ENCODE assay signal across 20 cellular contexts in the genomic region with DNA sequence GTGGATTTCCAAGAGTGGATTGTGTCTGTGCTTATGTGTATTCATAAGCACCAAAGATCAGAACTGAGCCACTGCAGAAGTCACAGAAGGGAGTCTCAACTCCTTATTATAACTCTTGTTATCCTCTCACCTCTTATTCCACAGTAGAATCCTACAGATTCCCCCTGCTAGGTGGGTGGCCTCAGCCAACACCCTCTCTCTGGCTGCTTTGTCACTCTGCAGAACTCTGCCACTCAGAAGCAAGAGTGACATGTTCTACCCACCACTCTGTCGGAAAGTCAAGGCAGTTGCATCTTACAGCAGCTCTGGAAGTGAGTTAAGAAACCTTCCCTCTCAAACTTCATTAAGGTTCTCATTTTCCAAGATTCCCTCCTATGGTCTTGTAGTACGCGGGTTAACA. TPM values are rescaled to one million over a fixed set of nuclear protein-coding genes. Genes with fewer than 3 reads are reported as not detected.
A peak's percentile ranks its signal among the peaks of the same experiment; 100 is the strongest.
DNase-seq lines count a peak whose midpoint lies in the region; ATAC-seq and TF ChIP-seq lines count a peak whose summit lies in the region.
"Had no signal": no experiment of that assay in that cellular context is flagged by ENCODE, and none has a peak within 500 bp of the region (broad histone marks: within the 10 kb centered on the region; RNA-seq: fewer than 3 reads in every experiment).

No MANE protein-coding gene starts in this region.

- peaks cover 3% of the 10 kb centered on the region for H3K27me3 Mint-ChIP-seq in activated T-helper 17 cell treated with anti-CD3 and anti-CD28 coated beads, Interleukin-2, amount 50 U/mL, for 72 hours
- H3K27me3 Mint-ChIP-seq: CD4-positive, CD25-positive, alpha-beta regulatory T cell had no signal

- DNase-seq in esophagus squamous epithelium (lab: John Stamatoyannopoulos, UW) (no peak), putamen (ENCODE audit: low spot score) (peak; percentile 63), tibial artery (no peak)
- DNase-seq in activated CD4-positive, alpha-beta T cell treated with anti-CD3 and anti-CD28 coated beads, Interleukin-2, amount 50 U/mL, for 48 hours, result no peak
- DNase-seq: ACHN; BE2C; C1 segment of cervical spinal cord; CD4-positive, CD25-positive, alpha-beta regulatory T cell; CD8-positive, alpha-beta memory T cell; COR-L47; DMS 273 treated with DMSO at 0.1 percent for 48 hours; DMS53; DND-41; EL; IMR-90 had no signal

- H3K36me3 Mint-ChIP-seq in activated T-helper 17 cell treated with anti-CD3 and anti-CD28 coated beads, Interleukin-2, amount 50 U/mL, for 72 hours (ENCODE audit: low read depth), result no peaks in the 10 kb centered on the region
- H3K36me3 Mint-ChIP-seq: CD4-positive, CD25-positive, alpha-beta regulatory T cell; CD8-positive, alpha-beta memory T cell had no signal

- no peaks in the 10 kb centered on the region for H3K4me1 Mint-ChIP-seq in activated T-helper 17 cell treated with anti-CD3 and anti-CD28 coated beads, Interleukin-2, amount 50 U/mL, for 72 hours

- H3K4me1 ChIP-seq in esophagus squamous epithelium (peaks cover 0 to 10% (median 0%) of the 10 kb centered on the region in 3 donors), tibial artery (peaks cover 0 to 47% (median 8%) of the 10 kb centered on the region in 4 donors)
- H3K4me1 ChIP-seq: BE2C, HAP-1 had no signal

- WGBS in esophagus squamous epithelium, 2 donors, result 82 to 87% methylated on average over 3 of the region's 3 CpGs

- H3K27me3 ChIP-seq in esophagus squamous epithelium (no peaks in the 10 kb centered on the region), tibial artery (no peaks in the 10 kb centered on the region)
- H3K27me3 ChIP-seq: BE2C had no signal

- H3K9me3 ChIP-seq in esophagus squamous epithelium, result no peaks in the 10 kb centered on the region
- no peaks in the 10 kb centered on the region for H3K9me3 ChIP-seq in tibial artery
- H3K9me3 ChIP-seq: BE2C, HAP-1 had no signal

- ATAC-seq in activated T-helper 17 cell treated with anti-CD3 and anti-CD28 coated beads, Interleukin-2, amount 50 U/mL, for 72 hours (replicated peaks), result no peak
- ATAC-seq in HG02970 (IDR thresholded peaks at IDR 0.05; ENCODE audit: low FRiP score, unreplicated experiment), result no peak
- ATAC-seq: GM12878 had no signal

- TF ChIP-seq POLR2A in esophagus squamous epithelium (IDR thresholded peaks at IDR 0.05), result no peak

- no peak overlapping the region for H3K27ac Mint-ChIP-seq in activated T-helper 17 cell treated with anti-CD3 and anti-CD28 coated beads, Interleukin-2, amount 50 U/mL, for 72 hours
- H3K27ac Mint-ChIP-seq: CD4-positive, CD25-positive, alpha-beta regulatory T cell; CD8-positive, alpha-beta memory T cell had no signal

- intact Hi-C loops in esophagus squamous epithelium (cut with DNase I), result no loop called here
- intact Hi-C loops in tibial artery (cut with DNase I; ENCODE audit: low total_unique reads), result loop anchor here (10.0 kb wide), 1 partner anchor 1432 kb away; a partner anchor contains a TSS

- TF ChIP-seq CTCF in esophagus squamous epithelium (IDR thresholded peaks at IDR 0.05), result no peak
- no peak for TF ChIP-seq CTCF in tibial artery (IDR thresholded peaks at IDR 0.05)

- H3K9me3 Mint-ChIP-seq in activated T-helper 17 cell treated with anti-CD3 and anti-CD28 coated beads, Interleukin-2, amount 50 U/mL, for 72 hours, result no peaks in the 10 kb centered on the region

- H3K27ac ChIP-seq in esophagus squamous epithelium, result peak overlapping the region in 3 of 4 donors; percentile 41 to 42 (median 41)
- peak overlapping the region; percentile 6 to 42 for H3K27ac ChIP-seq in tibial artery

- no peak overlapping the region for H3K4me3 ChIP-seq in esophagus squamous epithelium
- H3K4me3 ChIP-seq in tibial artery, result no peak overlapping the region
- H3K4me3 ChIP-seq: GM12878, HAP-1 had no signal

- H3K36me3 ChIP-seq in esophagus squamous epithelium (no peaks in the 10 kb centered on the region), tibial artery (no peaks in the 10 kb centered on the region)
- H3K36me3 ChIP-seq: BE2C, HAP-1 had no signal

- H3K4me3 Mint-ChIP-seq in activated T-helper 17 cell treated with anti-CD3 and anti-CD28 coated beads, Interleukin-2, amount 50 U/mL, for 72 hours, result no peak overlapping the region
- H3K4me3 Mint-ChIP-seq: CD4-positive, CD25-positive, alpha-beta regulatory T cell; CD8-positive, alpha-beta memory T cell had no signal

RNA-seq across cellular contexts. Expression of a gene that starts 41.9 kb away (rescaled TPM):
- 1 to 10 TPM in 1 of 4 donors, under 1 TPM in 3; 0.22 to 1.7 (median 0.41) TPM for total RNA-seq in esophagus squamous epithelium
- total RNA-seq in activated T-helper 17 cell treated with anti-CD3 and anti-CD28 coated beads, Interleukin-2, amount 50 U/mL, for 72 hours, result under 1 TPM in 1 of 2 donors, not detected in 1; 0.03 TPM
- total RNA-seq: CD4-positive, CD25-positive, alpha-beta regulatory T cell; CD8-positive, alpha-beta memory T cell; G401; GM12878; IMR-90 had no signal
